In the genomic region with DNA sequence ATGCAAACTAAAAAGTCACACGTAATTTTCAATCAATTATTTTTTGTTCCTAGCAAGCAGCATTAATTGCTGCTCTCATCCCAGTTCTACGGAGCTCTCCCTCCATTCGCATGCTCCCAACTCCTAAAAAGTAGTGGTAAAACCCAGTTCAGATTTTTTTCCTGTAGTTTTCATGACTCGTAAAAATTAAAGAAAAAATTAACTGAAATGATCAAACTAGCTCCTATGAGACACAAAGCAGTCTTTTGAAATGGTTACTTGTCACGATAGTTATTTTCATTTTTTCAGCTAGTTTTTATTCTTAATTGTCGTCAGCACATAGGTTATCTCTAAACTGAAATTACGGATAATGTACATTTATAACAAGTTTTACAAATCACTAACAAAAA, we compare ENCODE assay signal across 8 cellular contexts. TPM values are rescaled to one million over a fixed set of nuclear protein-coding genes. Genes with fewer than 3 reads are reported as not detected.
DNase-seq lines count a peak whose midpoint lies in the region; ATAC-seq, FAIRE-seq and TF ChIP-seq lines count a peak whose summit lies in the region.

No MANE protein-coding gene starts in this region.

- H3F3A ChIP-seq in PC-9 (ENCODE audit: insufficient read depth, low read depth), result peaks cover 65% of the 10 kb centered on the region

- POLR2A ChIA-PET in PC-9 (lab: Charles Lee; ENCODE audit: unreplicated experiment), result interaction anchor here (0.6 to 2.0 kb wide), 2 partner anchors 47 to 111 kb away, joined by 4 to 8 read pairs; a partner anchor contains a TSS

- TF ChIP-seq CTCF in PC-9 (conservative IDR thresholded peaks at IDR 0.05), result no peak
- TF ChIP-seq CTCF in parathyroid adenoma (IDR thresholded peaks at IDR 0.05), result no peak

- WGBS in esophagus, 2 donors, result 0% methylated on average over 7 of the region's 7 CpGs

- no TSS peak for BruUV-seq in PC-9 (replicated peaks; lab: Mats Ljungman, UMichigan)

- ATAC-seq in HG03520 (IDR thresholded peaks at IDR 0.05; ENCODE audit: unreplicated experiment), result no peak

- H3K36me3 ChIP-seq in PC-9 (ENCODE audit: low read depth) (peaks cover 69% of the 10 kb centered on the region), esophagus (ENCODE audit: control insufficient read depth in 2 of 2, insufficient read depth in 2 of 2, low read length in 1 of 2) (peaks cover 0 to 2% of the 10 kb centered on the region in 2 donors), parathyroid adenoma (ENCODE audit: control insufficient read depth, insufficient read depth, low read length) (no peaks in the 10 kb centered on the region)

- peak overlapping the region; percentile 92 for H3K27ac ChIP-seq in PC-9
- H3K27ac ChIP-seq in esophagus (ENCODE audit: low read depth in 2 of 2, low read length in 1 of 2), result no peak overlapping the region
- peak overlapping the region; percentile 100 for H3K27ac ChIP-seq in parathyroid adenoma

- peak; percentile 49 for FAIRE-seq in G401.6 (lab: Jason Lieb, UNC)

- DNase-seq in PC-9 (no peak), NCI-H345 treated with DMSO at 0.1 percent for 48 hours (lab: John Stamatoyannopoulos, UW; ENCODE audit: unreplicated experiment) (no peak), foreskin melanocyte (no peak), NOMO-1 treated with DMSO at 0.1 percent for 48 hours (lab: John Stamatoyannopoulos, UW; ENCODE audit: unreplicated experiment) (no peak)

- H3K27me3 ChIP-seq in PC-9 (ENCODE audit: insufficient read depth, low read depth), result no peaks in the 10 kb centered on the region
- H3K27me3 ChIP-seq in esophagus (ENCODE audit: control insufficient read depth in 1 of 2, insufficient read depth in 2 of 2, low read length in 2 of 2), result no peaks in the 10 kb centered on the region
- no peaks in the 10 kb centered on the region for H3K27me3 ChIP-seq in parathyroid adenoma (ENCODE audit: control insufficient read depth, insufficient read depth, low read length)

- no peaks in the 10 kb centered on the region for H3K9me3 ChIP-seq in PC-9 (ENCODE audit: insufficient read depth, low read depth)
- H3K9me3 ChIP-seq in esophagus (ENCODE audit: control insufficient read depth in 2 of 2, insufficient read depth in 1 of 2, low read depth in 1 of 2, low read length in 1 of 2), result no peaks in the 10 kb centered on the region
- no peaks in the 10 kb centered on the region for H3K9me3 ChIP-seq in parathyroid adenoma (ENCODE audit: control insufficient read depth, low read length)

- H3K4me3 ChIP-seq in PC-9, result peak overlapping the region; percentile 98
- peak overlapping the region; percentile 18 to 99 for H3K4me3 ChIP-seq in esophagus (ENCODE audit: low read depth in 1 of 2, low read length in 2 of 2)
- peak overlapping the region; percentile 100 for H3K4me3 ChIP-seq in parathyroid adenoma (ENCODE audit: low read depth, low read length)

- H3K9me2 ChIP-seq in PC-9 (ENCODE audit: insufficient read depth), result no peaks in the 10 kb centered on the region

- CTCF ChIA-PET in PC-9 (lab: Charles Lee), result interaction anchor here (0.6 to 2.3 kb wide), 6 partner anchors 11 to 170 kb away, joined by 3 to 16 read pairs (median 4); no protein-coding TSS in a partner anchor

- intact Hi-C loops in PC-9 (cut with micrococcal nuclease; ENCODE audit: unreplicated experiment), result loop anchor here (1.0 to 10.0 kb wide), 3 partner anchors 107 to 469 kb away; no protein-coding TSS in a partner anchor

- no peak overlapping the region for H3K9ac ChIP-seq in parathyroid adenoma

- H2AFZ ChIP-seq in PC-9, result no peak overlapping the region
- H2AFZ ChIP-seq in parathyroid adenoma, result no peak overlapping the region

- H3K79me2 ChIP-seq in PC-9 (ENCODE audit: low read depth) (peaks cover 91% of the 10 kb centered on the region), parathyroid adenoma (peaks cover 51% of the 10 kb centered on the region)

- peaks cover 31% of the 10 kb centered on the region for H3K4me1 ChIP-seq in PC-9 (replicated peaks; ENCODE audit: insufficient read depth)
- no peaks in the 10 kb centered on the region for H3K4me1 ChIP-seq in esophagus (ENCODE audit: control insufficient read depth in 2 of 2, insufficient read depth in 2 of 2, low read length in 1 of 2)
- H3K4me1 ChIP-seq in parathyroid adenoma, result peaks cover 25% of the 10 kb centered on the region

- peak overlapping the region; percentile 84 for H3K4me2 ChIP-seq in PC-9
- peak overlapping the region; percentile 83 for H3K4me2 ChIP-seq in parathyroid adenoma (ENCODE audit: low read length)

- H4K20me1 ChIP-seq in PC-9 (ENCODE audit: insufficient read depth), result peaks cover 75% of the 10 kb centered on the region

RNA-seq across cellular contexts. Expression of a gene that starts 1.8 kb away (rescaled TPM):
- total RNA-seq in PC-9 (2021), result 526 and 792 TPM in 2 replicates
- polyA plus RNA-seq in esophagus, result 100 to 1,000 TPM; 461 to 511 TPM

RNA-seq across cellular contexts. Expression of a gene that starts 2.8 kb away (rescaled TPM):
- total RNA-seq in PC-9 (2021), result 282 and 308 TPM in 2 replicates
- 10 to 100 TPM; 51.1 to 66.5 TPM for polyA plus RNA-seq in esophagus

RNA-seq across cellular contexts. Expression of a gene that starts 46.8 kb away (rescaled TPM):
- total RNA-seq in PC-9 (2021), result 44.2 and 49.1 TPM in 2 replicates
- 1 to 10 TPM; 2.3 to 2.9 TPM for polyA plus RNA-seq in esophagus

Comparison
In these comparisons a context has a peak if more than half of its experiments do, and no peak if none do; other contexts are left out.
1. H3K27ac ChIP-seq: peak in PC-9 (single experiment) and parathyroid adenoma (single experiment); none in esophagus (0 of 2).
2. Peak in every context shown above with its lines, with median percentiles within 50 percentile points of each other: H3K4me3 ChIP-seq.